Comparison of ENCODE assay signal across 8 cellular contexts in genomic region chr18:12947355-12948054, GRCh38. TPM values are rescaled to one million over a fixed set of nuclear protein-coding genes. Genes with fewer than 3 reads are reported as not detected.
A peak's percentile ranks its signal among the peaks of the same experiment; 100 is the strongest.
DNase-seq lines count a peak whose midpoint lies in the region; ATAC-seq and TF ChIP-seq lines count a peak whose summit lies in the region.

A gene with protein sequence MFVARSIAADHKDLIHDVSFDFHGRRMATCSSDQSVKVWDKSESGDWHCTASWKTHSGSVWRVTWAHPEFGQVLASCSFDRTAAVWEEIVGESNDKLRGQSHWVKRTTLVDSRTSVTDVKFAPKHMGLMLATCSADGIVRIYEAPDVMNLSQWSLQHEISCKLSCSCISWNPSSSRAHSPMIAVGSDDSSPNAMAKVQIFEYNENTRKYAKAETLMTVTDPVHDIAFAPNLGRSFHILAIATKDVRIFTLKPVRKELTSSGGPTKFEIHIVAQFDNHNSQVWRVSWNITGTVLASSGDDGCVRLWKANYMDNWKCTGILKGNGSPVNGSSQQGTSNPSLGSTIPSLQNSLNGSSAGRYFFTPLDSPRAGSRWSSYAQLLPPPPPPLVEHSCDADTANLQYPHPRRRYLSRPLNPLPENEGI (plus strand): TSS chr18:12948011. CDS start chr18:12948122, 111 bp downstream.

- no peaks in the 10 kb centered on the region for H3K9me3 Mint-ChIP-seq in T-helper 2 cell treated with Interferon-gamma antibody and Interleukin-4, amounts not matched to agents 5 μg/mL and 100 μg/mL, for 36 hours

- no peaks in the 10 kb centered on the region for H3K36me3 ChIP-seq in ascending aorta
- H3K36me3 ChIP-seq in uterus, result no peaks in the 10 kb centered on the region

- peak in 1 of 2 donors; percentile 59 for TF ChIP-seq POLR2A in uterus (IDR thresholded peaks at IDR 0.05)

- TF ChIP-seq CTCF in ascending aorta (IDR thresholded peaks at IDR 0.05) (no peak), uterus (IDR thresholded peaks at IDR 0.05) (no peak)

- H3K4me3 ChIP-seq in ascending aorta (peak within 1 kb of the TSS; percentile 78 to 87), right cardiac atrium (ENCODE audit: low read length) (peak within 1 kb of the TSS; percentile 49), uterus (peak within 1 kb of the TSS; percentile 71 to 73)

- no peaks in the 10 kb centered on the region for H3K27me3 Mint-ChIP-seq in T-helper 2 cell treated with Interferon-gamma antibody and Interleukin-4, amounts not matched to agents 5 μg/mL and 100 μg/mL, for 36 hours (ENCODE audit: low read depth)

- H3K4me1 ChIP-seq in ascending aorta (peaks cover 5 to 26% of the 10 kb centered on the region in 2 donors), right cardiac atrium (ENCODE audit: control insufficient read depth, insufficient read depth, low read length) (no peaks in the 10 kb centered on the region), uterus (no peaks in the 10 kb centered on the region)

- no peaks in the 10 kb centered on the region for H3K9me3 ChIP-seq in ascending aorta
- no peaks in the 10 kb centered on the region for H3K9me3 ChIP-seq in right cardiac atrium (ENCODE audit: control insufficient read depth, low read length)
- no peaks in the 10 kb centered on the region for H3K9me3 ChIP-seq in uterus

- H3K27ac ChIP-seq in ascending aorta (peak within 1 kb of the TSS; percentile 98), right cardiac atrium (ENCODE audit: low read length) (peak within 1 kb of the TSS; percentile 94), uterus (peak within 1 kb of the TSS; percentile 95 to 97)

- H3K27me3 ChIP-seq in ascending aorta (no peaks in the 10 kb centered on the region), right cardiac atrium (ENCODE audit: control insufficient read depth, insufficient read depth) (no peaks in the 10 kb centered on the region), uterus (no peaks in the 10 kb centered on the region)

- DNase-seq in NCI-H2029 (lab: John Stamatoyannopoulos, UW) (peak; percentile 91), ascending aorta (ENCODE audit: low spot score in 2 of 2) (peak; percentile 93 to 99), right cardiac atrium (peak; percentile 100), putamen (ENCODE audit: low spot score) (peak; percentile 99), uterus (peak; percentile 98 to 100)
- DNase-seq in T-helper 2 cell treated with Interferon-gamma antibody and Interleukin-4, amounts not matched to agents 5 μg/mL and 100 μg/mL, for 36 hours (ENCODE audit: low spot score), result peak; percentile 95

- WGBS in right cardiac atrium, result under 1% methylated on average over 56 of the region's 56 CpGs

- H3K4me3 Mint-ChIP-seq in T-helper 2 cell treated with Interferon-gamma antibody and Interleukin-4, amounts not matched to agents 5 μg/mL and 100 μg/mL, for 36 hours, result peak within 1 kb of the TSS; percentile 93

- intact Hi-C loops in ascending aorta (cut with DNase I) (loop anchor here (1.0 to 5.0 kb wide), 9 partner anchors 44 to 779 kb away; partner anchors contain the start of genes AFG3L2, CEP192, FAM210A and PRELID3A), right cardiac atrium (cut with DNase I) (no loop called here), uterus (cut with DNase I; ENCODE audit: low total_unique reads) (no loop called here)

- peaks cover 32% of the 10 kb centered on the region for H3K36me3 Mint-ChIP-seq in T-helper 2 cell treated with Interferon-gamma antibody and Interleukin-4, amounts not matched to agents 5 μg/mL and 100 μg/mL, for 36 hours (ENCODE audit: low read depth)

- ATAC-seq in GM18502 (IDR thresholded peaks at IDR 0.05; ENCODE audit: poor library complexity, unreplicated experiment) (peak; percentile 77), HG02973 (IDR thresholded peaks at IDR 0.05; ENCODE audit: unreplicated experiment) (peak; percentile 67), right cardiac atrium (peak; percentile 98)

- peak within 1 kb of the TSS; percentile 98 for H3K27ac Mint-ChIP-seq in T-helper 2 cell treated with Interferon-gamma antibody and Interleukin-4, amounts not matched to agents 5 μg/mL and 100 μg/mL, for 36 hours

- H3K4me1 Mint-ChIP-seq in T-helper 2 cell treated with Interferon-gamma antibody and Interleukin-4, amounts not matched to agents 5 μg/mL and 100 μg/mL, for 36 hours (ENCODE audit: low read depth), result peaks cover 15% of the 10 kb centered on the region

RNA-seq across cellular contexts. Expression of the gene that starts here (rescaled TPM):
- total RNA-seq in ascending aorta, result 16.3 TPM
- 10 to 100 TPM; 16.1 to 25.0 (median 18.5) TPM for total RNA-seq in right cardiac atrium
- polyA plus RNA-seq in right cardiac atrium, result 11.6 TPM
- 10 to 100 TPM; 14.4 to 53.8 (median 46.4) TPM for total RNA-seq in uterus

Comparison
In these comparisons a context has a peak if more than half of its experiments do, and no peak if none do; other contexts are left out.
1. Peak in every context shown above with its lines: DNase-seq, ATAC-seq, H3K4me3 ChIP-seq and H3K27ac ChIP-seq.